ENCODE assay signal across 8 cellular contexts in the genomic region with DNA sequence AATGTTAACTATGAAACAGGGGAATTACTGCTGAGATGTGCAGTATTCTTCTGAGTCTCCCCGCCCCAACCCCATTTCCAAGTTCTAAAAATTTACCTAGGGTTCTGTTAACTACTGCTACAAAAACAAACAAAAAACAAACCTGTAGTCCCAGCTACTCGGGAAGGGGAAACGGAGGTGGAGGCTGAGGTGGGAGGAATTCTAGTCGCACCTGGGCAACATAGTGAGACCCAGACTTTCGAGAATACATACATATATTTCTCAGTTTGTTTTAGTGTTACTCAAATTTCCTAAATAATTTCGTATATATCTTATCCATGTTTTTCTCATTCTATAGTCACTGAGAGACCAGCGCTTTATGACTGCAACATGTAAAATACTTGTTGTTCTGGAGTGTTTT. TPM values are rescaled to one million over a fixed set of nuclear protein-coding genes. Genes with fewer than 3 reads are reported as not detected.
DNase-seq lines count a peak whose midpoint lies in the region; ATAC-seq and TF ChIP-seq lines count a peak whose summit lies in the region.

No MANE protein-coding gene starts in this region.

- H3K27ac ChIP-seq in 22Rv1 (peak overlapping the region; percentile 73), HUES64 (ENCODE audit: low read depth, low read length) (no peak overlapping the region), caudate nucleus (ENCODE audit: low read depth, low read length) (peak overlapping the region; percentile 99), muscle layer of colon (ENCODE audit: low read depth, low read length) (peak overlapping the region; percentile 93)

- H3K27me3 ChIP-seq in HUES64 (ENCODE audit: insufficient read depth, low read length) (no peaks in the 10 kb centered on the region), muscle layer of colon (ENCODE audit: control insufficient read depth in 1 of 2, insufficient read depth in 2 of 2, low read length in 2 of 2) (no peaks in the 10 kb centered on the region)

- ATAC-seq in HG03135 (IDR thresholded peaks at IDR 0.05; ENCODE audit: unreplicated experiment): no peak
- ATAC-seq in GM19324 (IDR thresholded peaks at IDR 0.05; ENCODE audit: low FRiP score, unreplicated experiment): no peak

- DNase-seq in caudate nucleus (lab: John Stamatoyannopoulos, UW): peak in 1 of 61 donors; percentile 7
- no peak for DNase-seq in SW480 (ENCODE audit: low spot score)
- DNase-seq in stimulated activated CD4-positive, alpha-beta T cell treated with anti-CD3 and anti-CD28 coated beads, Interleukin-2, amount 100 ng/mL, for 24 hours: no peak

- no peaks in the 10 kb centered on the region for H3K9me3 ChIP-seq in HUES64 (ENCODE audit: insufficient read depth, low read depth, low read length)
- H3K9me3 ChIP-seq in muscle layer of colon (ENCODE audit: low read length): no peaks in the 10 kb centered on the region

- H3K4me1 ChIP-seq in HUES64 (ENCODE audit: insufficient read depth, low read length) (no peaks in the 10 kb centered on the region), muscle layer of colon (ENCODE audit: insufficient read depth, low read length) (peaks cover 23% of the 10 kb centered on the region)

- TF ChIP-seq CTCF in 22Rv1 (IDR thresholded peaks at IDR 0.05): no peak

- H3K36me3 ChIP-seq in HUES64 (ENCODE audit: insufficient read depth, low read length): no peaks in the 10 kb centered on the region
- H3K36me3 ChIP-seq in muscle layer of colon (ENCODE audit: insufficient read depth, low read length): no peaks in the 10 kb centered on the region

- WGBS in HUES64: 77% methylated on average over 3 of the region's 7 CpGs

- H3K9ac ChIP-seq in HUES64 (ENCODE audit: low read depth, low read length) (peak overlapping the region; percentile 95; the same call in 1 of the 2 replicates), muscle layer of colon (ENCODE audit: low read length) (peak overlapping the region; percentile 96)

- H3K4me3 ChIP-seq in HUES64 (ENCODE audit: low read length): peak overlapping the region; percentile 82
- H3K4me3 ChIP-seq in muscle layer of colon (ENCODE audit: low read depth in 1 of 2, low read length in 2 of 2): peak overlapping the region; percentile 82 to 95

RNA-seq across cellular contexts. Expression of a gene that starts 1.0 kb away (rescaled TPM):
- 9.8 TPM for polyA plus RNA-seq in HUES64 (2013, experiment 1 of 2)
- 10.5 TPM for polyA plus RNA-seq in HUES64 (2013, experiment 2 of 2)
